10 cellular contexts compared by ENCODE assay signal in genomic region chr1:217048104-217048707, GRCh38.
A peak's percentile ranks its signal among the peaks of the same experiment; 100 is the strongest.
DNase-seq lines count a peak whose midpoint lies in the region; ATAC-seq, FAIRE-seq and TF ChIP-seq lines count a peak whose summit lies in the region.
"Had no signal": no experiment of that assay in that cellular context is flagged by ENCODE, and none has a peak within 500 bp of the region (broad histone marks: within the 10 kb centered on the region; RNA-seq: fewer than 3 reads in every experiment).

No MANE protein-coding gene starts in this region.

- H3K27ac ChIP-seq in 22Rv1 = no peak overlapping the region
- no peak overlapping the region for H3K27ac ChIP-seq in suprapubic skin
- H3K27ac ChIP-seq: esophagus squamous epithelium had no signal

- ATAC-seq in GM18502 (IDR thresholded peaks at IDR 0.05; ENCODE audit: poor library complexity, unreplicated experiment) (peak; percentile 88), HG03354 (IDR thresholded peaks at IDR 0.05; ENCODE audit: poor library complexity, severe bottlenecking, unreplicated experiment) (peak; percentile 80)

- WGBS in suprapubic skin = 70% methylated on average over 5 of the region's 5 CpGs

- peak; percentile 66 for TF ChIP-seq CTCF in 22Rv1 (IDR thresholded peaks at IDR 0.05)
- TF ChIP-seq CTCF in bronchial epithelial cell (IDR thresholded peaks at IDR 0.05; ENCODE audit: insufficient read depth, low read length, severe bottlenecking) = peak; percentile 52
- TF ChIP-seq CTCF in suprapubic skin (IDR thresholded peaks at IDR 0.05) = no peak

- H3K36me3 ChIP-seq in bronchial epithelial cell (ENCODE audit: control insufficient read depth, insufficient read depth, low read length) (no peaks in the 10 kb centered on the region), suprapubic skin (no peaks in the 10 kb centered on the region)
- H3K36me3 ChIP-seq: esophagus squamous epithelium had no signal

- no peaks in the 10 kb centered on the region for H3K4me1 ChIP-seq in suprapubic skin
- H3K4me1 ChIP-seq: esophagus squamous epithelium had no signal

- no peak for TF ChIP-seq POLR2A in suprapubic skin (IDR thresholded peaks at IDR 0.05)

- intact Hi-C loops in posterior cingulate gyrus (cut with DNase I) = no loop called here

- H3K27me3 ChIP-seq in bronchial epithelial cell (ENCODE audit: control insufficient read depth, insufficient read depth, low read length) (no peaks in the 10 kb centered on the region), suprapubic skin (no peaks in the 10 kb centered on the region)
- H3K27me3 ChIP-seq: esophagus squamous epithelium had no signal

- DNase-seq in bronchial epithelial cell (ENCODE audit: low read depth) (no peak), HTR-8/SVneo (ENCODE audit: insufficient read length, low spot score) (no peak), suprapubic skin (ENCODE audit: low spot score in 2 of 2) (no peak), posterior cingulate gyrus (no peak), A172 (ENCODE audit: low spot score) (no peak)
- DNase-seq: esophagus squamous epithelium had no signal

- no peak for TF ChIP-seq EP300 in suprapubic skin (IDR thresholded peaks at IDR 0.05)

- no peak for FAIRE-seq in bronchial epithelial cell (lab: Jason Lieb, UNC)
- FAIRE-seq in HTR-8/SVneo (lab: Jason Lieb, UNC) = no peak
- FAIRE-seq: G401.6 had no signal

- no peaks in the 10 kb centered on the region for H3K9me3 ChIP-seq in suprapubic skin
- H3K9me3 ChIP-seq: esophagus squamous epithelium had no signal

- H3K4me3 ChIP-seq in bronchial epithelial cell (ENCODE audit: low read depth, low read length) (no peak overlapping the region), suprapubic skin (no peak overlapping the region)
- H3K4me3 ChIP-seq: esophagus squamous epithelium had no signal

Comparison
In these comparisons a context has a peak if more than half of its experiments do, and no peak if none do; other contexts are left out.
1. CTCF ChIP-seq: peak in 22Rv1 (single experiment) and bronchial epithelial cell (single experiment); none in suprapubic skin (0 of 2).